ENCODE assay signal across 10 cellular contexts in genomic region chr22:46084943-46085830, GRCh38.
A peak's percentile ranks its signal among the peaks of the same experiment; 100 is the strongest.
DNase-seq lines count a peak whose midpoint lies in the region; ATAC-seq and TF ChIP-seq lines count a peak whose summit lies in the region.
"Had no signal": no experiment of that assay in that cellular context is flagged by ENCODE, and none has a peak within 500 bp of the region (broad histone marks: within the 10 kb centered on the region; RNA-seq: fewer than 3 reads in every experiment).

No MANE protein-coding gene starts in this region.

- POLR2A ChIA-PET in Panc1 (lab: Charles Lee): no interaction called here
- POLR2A ChIA-PET in activated CD4-positive, alpha-beta T cell treated with anti-CD3 and anti-CD28 coated beads for 36 hours (lab: Charles Lee): no interaction called here

- peaks cover 69% of the 10 kb centered on the region for H3K4me1 ChIP-seq in Panc1 (ENCODE audit: control insufficient read depth, insufficient read depth, low read length)
- peaks cover 94 to 99% (median 97%) of the 10 kb centered on the region in 4 donors for H3K4me1 ChIP-seq in esophagus muscularis mucosa

- H3K27ac Mint-ChIP-seq in activated CD4-positive, alpha-beta T cell treated with anti-CD3 and anti-CD28 coated beads for 36 hours: no peak overlapping the region

- H3K9me3 ChIP-seq in Panc1 (ENCODE audit: control insufficient read depth, insufficient read depth, low read depth, low read length): no peaks in the 10 kb centered on the region
- H3K9me3 ChIP-seq in esophagus muscularis mucosa: no peaks in the 10 kb centered on the region

- no peaks in the 10 kb centered on the region for H3K27me3 ChIP-seq in Panc1 (ENCODE audit: control insufficient read depth, insufficient read depth, low read length)
- H3K27me3 ChIP-seq in esophagus muscularis mucosa: no peaks in the 10 kb centered on the region

- no peak for TF ChIP-seq POLR2A in esophagus muscularis mucosa (IDR thresholded peaks at IDR 0.05; ENCODE audit: low read depth)

- H3K4me3 Mint-ChIP-seq in activated CD4-positive, alpha-beta T cell treated with anti-CD3 and anti-CD28 coated beads for 36 hours: no peak overlapping the region

- in situ Hi-C loops in Panc1 (cut with HindIII; ENCODE audit: low pct_unique_long_range_greater_than_20kb, low sequenced_read_pairs): no loop called here

- CTCF ChIA-PET in Panc1 (lab: Charles Lee): no interaction called here
- CTCF ChIA-PET in activated CD4-positive, alpha-beta T cell treated with anti-CD3 and anti-CD28 coated beads for 36 hours (lab: Charles Lee): no interaction called here

- BruUV-seq in Panc1 (replicated peaks; lab: Mats Ljungman, UMichigan): no TSS peak

- intact Hi-C loops in Panc1 (cut with micrococcal nuclease; ENCODE audit: unreplicated experiment) (no loop called here), esophagus muscularis mucosa (cut with DNase I) (no loop called here)
- intact Hi-C loops in activated CD4-positive, alpha-beta T cell treated with anti-CD3 and anti-CD28 coated beads for 36 hours (cut with DNase I, micrococcal nuclease): no loop called here

- peak overlapping the region; percentile 99 for H3K27ac ChIP-seq in Panc1 (ENCODE audit: low read length)
- H3K27ac ChIP-seq in esophagus muscularis mucosa (replicated peaks in 1 of 4): peak overlapping the region; percentile 92 to 98 (median 96)

- H3K4me3 ChIP-seq in Panc1 (ENCODE audit: low read depth in 2 of 2, low read length in 2 of 2) (peak overlapping the region; percentile 83 to 90), esophagus muscularis mucosa (peak overlapping the region; percentile 23 to 45 (median 32))

- H3K27me3 Mint-ChIP-seq in activated CD4-positive, alpha-beta T cell treated with anti-CD3 and anti-CD28 coated beads for 36 hours: no peaks in the 10 kb centered on the region

- no peaks in the 10 kb centered on the region for H3K9me3 Mint-ChIP-seq in activated CD4-positive, alpha-beta T cell treated with anti-CD3 and anti-CD28 coated beads for 36 hours (ENCODE audit: low read depth)

- no peak for TF ChIP-seq EP300 in esophagus muscularis mucosa (IDR thresholded peaks at IDR 0.05)

- peak; percentile 10 for ATAC-seq in Panc1
- peak; percentile 9 for ATAC-seq in omental fat pad (ENCODE audit: low FRiP score)
- ATAC-seq in GM21515 (IDR thresholded peaks at IDR 0.05; ENCODE audit: unreplicated experiment): no peak
- ATAC-seq in activated CD4-positive, alpha-beta T cell treated with anti-CD3 and anti-CD28 coated beads for 36 hours: no peak
- ATAC-seq in HG03520 (IDR thresholded peaks at IDR 0.05; ENCODE audit: unreplicated experiment): no peak

- DNase-seq in AG09319 (ENCODE audit: extremely low read depth, low read depth): peak; percentile 82
- no peak for DNase-seq in Panc1 (ENCODE audit: low read depth, low spot score)
- DNase-seq in esophagus muscularis mucosa (ENCODE audit: extremely low spot score): no peak
- DNase-seq in omental fat pad (ENCODE audit: low spot score): no peak
- no peak for DNase-seq in Kasumi-1 (lab: John Stamatoyannopoulos, UW)
- DNase-seq in activated CD4-positive, alpha-beta T cell treated with anti-CD3 and anti-CD28 coated beads for 36 hours: no peak
- DNase-seq: DND-41; stimulated activated CD4-positive, alpha-beta T cell treated with anti-CD3 and anti-CD28 coated beads, Interleukin-1b, Interleukin-23, amount 100 ng/mL, for 48 hours had no signal

- H3K4me1 Mint-ChIP-seq in activated CD4-positive, alpha-beta T cell treated with anti-CD3 and anti-CD28 coated beads for 36 hours: peaks cover 4% of the 10 kb centered on the region

- TF ChIP-seq CTCF in AG09319 (IDR thresholded peaks at IDR 0.05; ENCODE audit: low read depth, low read length): no peak
- TF ChIP-seq CTCF in Panc1 (IDR thresholded peaks at IDR 0.05): no peak
- no peak for TF ChIP-seq CTCF in esophagus muscularis mucosa (IDR thresholded peaks at IDR 0.05)
- no peak for TF ChIP-seq CTCF in omental fat pad (IDR thresholded peaks at IDR 0.05)

- H3K36me3 Mint-ChIP-seq in activated CD4-positive, alpha-beta T cell treated with anti-CD3 and anti-CD28 coated beads for 36 hours (ENCODE audit: low read depth): no peaks in the 10 kb centered on the region

- 53% methylated on average over 30 of the region's 35 CpGs for WGBS in esophagus muscularis mucosa

- peaks cover 8% of the 10 kb centered on the region for H3K36me3 ChIP-seq in Panc1 (ENCODE audit: control insufficient read depth, insufficient read depth, low read length)
- peaks cover 0 to 37% (median 19%) of the 10 kb centered on the region in 4 donors for H3K36me3 ChIP-seq in esophagus muscularis mucosa

Comparison
In these comparisons a context has a peak if more than half of its experiments do, and no peak if none do; other contexts are left out.
1. ATAC-seq: peak in Panc1 (single experiment) and omental fat pad (single experiment); none in GM21515 (single experiment), activated CD4-positive, alpha-beta T cell treated with anti-CD3 and anti-CD28 coated beads for 36 hours (single experiment) and HG03520 (single experiment).